In the genomic region with DNA sequence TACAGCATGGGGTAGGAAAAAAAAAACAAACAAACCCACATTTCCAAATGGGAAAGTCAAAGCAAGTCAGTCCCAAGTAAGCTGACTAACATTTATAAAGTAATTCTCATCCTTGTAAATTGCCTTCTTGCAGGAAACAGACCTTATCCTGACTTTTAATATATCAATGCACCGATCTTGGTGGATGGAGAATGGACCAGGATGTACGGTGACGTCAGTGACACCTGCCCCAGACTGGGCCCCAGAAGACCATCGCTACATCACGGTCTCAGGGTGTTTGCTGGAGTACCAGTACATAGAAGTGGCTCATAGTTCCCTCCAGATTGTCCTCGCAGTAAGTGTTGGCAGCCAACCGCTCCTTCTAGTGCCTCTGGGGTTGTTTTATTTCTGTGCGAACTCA, we compare ENCODE assay signal across 9 cellular contexts.
"Had no signal": no experiment of that assay in that cellular context is flagged by ENCODE, and none has a peak within 500 bp of the region (broad histone marks: within the 10 kb centered on the region; RNA-seq: fewer than 3 reads in every experiment).

No MANE protein-coding gene starts in this region.

- H3K4me3 ChIP-seq: HAP-1, K562 had no signal

- H3K27ac ChIP-seq: HL-60 had no signal

- H3K4me3 Mint-ChIP-seq: HFFc6 had no signal

- H3K36me3 ChIP-seq: HAP-1 had no signal

- H3K27ac Mint-ChIP-seq: HFFc6 had no signal

- H3K9me3 ChIP-seq: HAP-1 had no signal

- ATAC-seq: HCT116, K562 had no signal

- FAIRE-seq: K562 had no signal

- DNase-seq: GOT3, H7, HFFc6, IMR-90, KG1 had no signal
